In genomic region chr11:93330446-93330984, GRCh38 we compare ENCODE assay signal across 1 cellular context.
TF ChIP-seq lines count a peak whose summit lies in the region.

TSS of gene DEUP1 (plus strand) at chr11:93330742. CDS start at chr11:93332260, 1,518 bp downstream.

TF ChIP-seq in GM12878, 131 proteins besides CTCF, POLR2A, EP300 and RAD21 (continued from another document):
- TF ChIP-seq, protein P1, sequence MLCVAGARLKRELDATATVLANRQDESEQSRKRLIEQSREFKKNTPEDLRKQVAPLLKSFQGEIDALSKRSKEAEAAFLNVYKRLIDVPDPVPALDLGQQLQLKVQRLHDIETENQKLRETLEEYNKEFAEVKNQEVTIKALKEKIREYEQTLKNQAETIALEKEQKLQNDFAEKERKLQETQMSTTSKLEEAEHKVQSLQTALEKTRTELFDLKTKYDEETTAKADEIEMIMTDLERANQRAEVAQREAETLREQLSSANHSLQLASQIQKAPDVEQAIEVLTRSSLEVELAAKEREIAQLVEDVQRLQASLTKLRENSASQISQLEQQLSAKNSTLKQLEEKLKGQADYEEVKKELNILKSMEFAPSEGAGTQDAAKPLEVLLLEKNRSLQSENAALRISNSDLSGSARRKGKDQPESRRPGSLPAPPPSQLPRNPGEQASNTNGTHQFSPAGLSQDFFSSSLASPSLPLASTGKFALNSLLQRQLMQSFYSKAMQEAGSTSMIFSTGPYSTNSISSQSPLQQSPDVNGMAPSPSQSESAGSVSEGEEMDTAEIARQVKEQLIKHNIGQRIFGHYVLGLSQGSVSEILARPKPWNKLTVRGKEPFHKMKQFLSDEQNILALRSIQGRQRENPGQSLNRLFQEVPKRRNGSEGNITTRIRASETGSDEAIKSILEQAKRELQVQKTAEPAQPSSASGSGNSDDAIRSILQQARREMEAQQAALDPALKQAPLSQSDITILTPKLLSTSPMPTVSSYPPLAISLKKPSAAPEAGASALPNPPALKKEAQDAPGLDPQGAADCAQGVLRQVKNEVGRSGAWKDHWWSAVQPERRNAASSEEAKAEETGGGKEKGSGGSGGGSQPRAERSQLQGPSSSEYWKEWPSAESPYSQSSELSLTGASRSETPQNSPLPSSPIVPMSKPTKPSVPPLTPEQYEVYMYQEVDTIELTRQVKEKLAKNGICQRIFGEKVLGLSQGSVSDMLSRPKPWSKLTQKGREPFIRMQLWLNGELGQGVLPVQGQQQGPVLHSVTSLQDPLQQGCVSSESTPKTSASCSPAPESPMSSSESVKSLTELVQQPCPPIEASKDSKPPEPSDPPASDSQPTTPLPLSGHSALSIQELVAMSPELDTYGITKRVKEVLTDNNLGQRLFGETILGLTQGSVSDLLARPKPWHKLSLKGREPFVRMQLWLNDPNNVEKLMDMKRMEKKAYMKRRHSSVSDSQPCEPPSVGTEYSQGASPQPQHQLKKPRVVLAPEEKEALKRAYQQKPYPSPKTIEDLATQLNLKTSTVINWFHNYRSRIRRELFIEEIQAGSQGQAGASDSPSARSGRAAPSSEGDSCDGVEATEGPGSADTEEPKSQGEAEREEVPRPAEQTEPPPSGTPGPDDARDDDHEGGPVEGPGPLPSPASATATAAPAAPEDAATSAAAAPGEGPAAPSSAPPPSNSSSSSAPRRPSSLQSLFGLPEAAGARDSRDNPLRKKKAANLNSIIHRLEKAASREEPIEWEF (IDR thresholded peaks at IDR 0.05; ENCODE audit: insufficient replicate concordance, low read depth, low read length): no peak
- TF ChIP-seq YBX1 (IDR thresholded peaks at IDR 0.05) (no peak), POLR2AphosphoS5 (IDR thresholded peaks at IDR 0.05; ENCODE audit: low read length) (no peak), CREM (IDR thresholded peaks at IDR 0.05; ENCODE audit: low read depth) (no peak)
